ENCODE assay signal across 25 cellular contexts in genomic region chr11:95327273-95327948, GRCh38.
"Had no signal": no experiment of that assay in that cellular context is flagged by ENCODE, and none has a peak within 500 bp of the region (broad histone marks: within the 10 kb centered on the region; RNA-seq: fewer than 3 reads in every experiment).

No MANE protein-coding gene starts in this region.

- FAIRE-seq: astrocyte had no signal

- H3K79me2 ChIP-seq: hepatocyte had no signal

- DNase-seq: activated CD4-positive, alpha-beta T cell treated with anti-CD3 and anti-CD28 coated beads for 1 hour; activated CD4-positive, alpha-beta T cell treated with anti-CD3 and anti-CD28 coated beads, Interleukin-2, amount 50 U/mL, for 4 hours; activated gamma-delta T cell treated with Interleukin-2 at 50 U/mL for 16 hours; activated T-cell treated with anti-CD3 and anti-CD28 coated beads, Interleukin-2, amount 50 U/mL, for 72 hours; adrenal gland; dermis blood vessel endothelial cell; effector memory CD4-positive, alpha-beta T cell; foreskin fibroblast; left cardiac atrium; lower lobe of right lung; stimulated activated CD4-positive, alpha-beta T cell treated with anti-CD3 and anti-CD28 coated beads, Interleukin-12 subunit alpha, Interleukin-12 subunit beta, amount 100 ng/mL, for 4 hours; stimulated activated CD4-positive, alpha-beta T cell treated with anti-CD3 and anti-CD28 coated beads, Interleukin-1b, Interleukin-23, amount 100 ng/mL, for 48 hours; stimulated activated CD8-positive, alpha-beta memory T cell treated with anti-CD3 and anti-CD28 coated beads, Interleukin-4, amount 100 ng/mL, for 48 hours; stimulated activated naive CD4-positive, alpha-beta T cell treated with Interleukin-2 at 50 U/mL for 16 hours; substantia nigra; T-helper 2 cell had no signal

- H3K4me1 ChIP-seq: adrenal gland, lower lobe of right lung, right atrium auricular region, vagina had no signal

- H3K9me3 ChIP-seq: adrenal gland, lower lobe of right lung, neutrophil, right atrium auricular region, tibial nerve, vagina had no signal

- H3K4me2 ChIP-seq: hepatocyte had no signal

- H2AFZ ChIP-seq: hepatocyte had no signal

- H3K27ac ChIP-seq: adrenal gland, hepatocyte, lower lobe of right lung, neutrophil, right atrium auricular region, tibial nerve, vagina, VCaP had no signal

- H3K27me3 ChIP-seq: adrenal gland, hepatocyte, neutrophil, right atrium auricular region, tibial nerve, vagina had no signal

- H3K4me3 ChIP-seq: adrenal gland, hepatocyte, lower lobe of right lung, right atrium auricular region, tibial nerve, vagina had no signal

- H3K36me3 ChIP-seq: adrenal gland, lower lobe of right lung, neutrophil, right atrium auricular region, tibial nerve, vagina had no signal

- ATAC-seq: activated naive CD4-positive, alpha-beta T cell treated with anti-CD3 and anti-CD28 coated beads, Interleukin-2, amount 50 U/mL, for 72 hours; activated T-cell treated with anti-CD3 and anti-CD28 coated beads, Interleukin-2, amount 50 U/mL, for 72 hours; lower lobe of right lung; natural killer cell treated with Interleukin-12 subunit alpha and Interleukin-12 subunit beta and Interleukin-15 and Interleukin-18, amount 100 ng/mL, for 72 hours had no signal
